In the genomic region with DNA sequence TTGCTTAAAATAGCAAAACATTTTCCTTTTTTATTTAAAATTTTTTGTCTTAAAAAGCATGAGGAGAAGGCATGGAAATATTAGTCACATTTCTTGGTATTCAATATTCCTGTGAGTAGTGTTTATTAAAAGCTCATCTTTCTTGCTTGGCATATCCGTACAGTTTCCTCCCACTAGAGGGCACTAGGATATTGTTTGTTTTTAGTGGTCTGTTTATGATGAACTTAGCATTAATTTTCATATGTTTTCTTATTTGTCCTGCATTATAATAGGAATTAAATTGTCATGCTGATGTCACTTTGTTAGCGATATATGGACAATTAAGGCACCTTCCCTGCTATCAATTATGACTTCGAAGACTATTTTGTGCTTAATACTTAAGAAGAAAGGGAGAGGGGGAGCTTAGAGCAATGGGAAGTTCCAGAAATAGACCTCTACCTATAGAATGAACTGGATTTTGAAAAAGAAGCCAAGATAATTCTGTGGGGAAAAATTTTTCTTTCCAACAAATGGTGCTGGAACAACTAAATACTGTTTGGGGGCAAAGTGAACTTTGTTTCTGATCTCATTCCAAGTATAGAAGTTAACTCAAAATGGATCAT, we compare ENCODE assay signal across 8 cellular contexts.
DNase-seq lines count a peak whose midpoint lies in the region; ATAC-seq and TF ChIP-seq lines count a peak whose summit lies in the region.

No MANE protein-coding gene starts in this region.

- TF ChIP-seq CTCF in GM12873 (IDR thresholded peaks at IDR 0.05; ENCODE audit: insufficient read depth, low read depth, low read length, missing control alignments) (peak; percentile 61), tibial nerve (IDR thresholded peaks at IDR 0.05) (peak; percentile 55 to 70 (median 63))

- no peaks in the 10 kb centered on the region for H3K27me3 ChIP-seq in tibial nerve

- WGBS in tibial nerve, 2 donors, result 36 to 40% methylated on average over 3 of the region's 3 CpGs

- no peaks in the 10 kb centered on the region for H3K9me3 ChIP-seq in tibial nerve

- TF ChIP-seq EP300 in tibial nerve (IDR thresholded peaks at IDR 0.05), result no peak

- DNase-seq in AML-193 (lab: John Stamatoyannopoulos, UW), result peak; percentile 40 to 52
- peak; percentile 37 for DNase-seq in NCI-H2107 treated with DMSO at 0.1 percent for 48 hours (lab: John Stamatoyannopoulos, UW; ENCODE audit: unreplicated experiment)
- peak; percentile 61 for DNase-seq in astrocyte of the hippocampus (ENCODE audit: low read depth, low spot score)
- peak; percentile 71 for DNase-seq in iris pigment epithelial cell (ENCODE audit: low read depth)
- peak in 1 of 2 donors; percentile 51 for DNase-seq in tibial nerve (ENCODE audit: low spot score in 2 of 2)
- DNase-seq in effector CD8-positive, alpha-beta T cell (lab: John Stamatoyannopoulos, UW), result no peak

- H3K27ac ChIP-seq in tibial nerve, result no peak overlapping the region

- no peak for TF ChIP-seq POLR2A in tibial nerve (IDR thresholded peaks at IDR 0.05)

- H3K36me3 ChIP-seq in tibial nerve, result no peaks in the 10 kb centered on the region

- ATAC-seq in GM18867 (IDR thresholded peaks at IDR 0.05; ENCODE audit: unreplicated experiment), result no peak

- no peak overlapping the region for H3K4me3 ChIP-seq in tibial nerve

- peaks cover 0 to 9% (median 0%) of the 10 kb centered on the region in 4 donors for H3K4me1 ChIP-seq in tibial nerve
